ENCODE assay signal across 1 cellular context in the genomic region with DNA sequence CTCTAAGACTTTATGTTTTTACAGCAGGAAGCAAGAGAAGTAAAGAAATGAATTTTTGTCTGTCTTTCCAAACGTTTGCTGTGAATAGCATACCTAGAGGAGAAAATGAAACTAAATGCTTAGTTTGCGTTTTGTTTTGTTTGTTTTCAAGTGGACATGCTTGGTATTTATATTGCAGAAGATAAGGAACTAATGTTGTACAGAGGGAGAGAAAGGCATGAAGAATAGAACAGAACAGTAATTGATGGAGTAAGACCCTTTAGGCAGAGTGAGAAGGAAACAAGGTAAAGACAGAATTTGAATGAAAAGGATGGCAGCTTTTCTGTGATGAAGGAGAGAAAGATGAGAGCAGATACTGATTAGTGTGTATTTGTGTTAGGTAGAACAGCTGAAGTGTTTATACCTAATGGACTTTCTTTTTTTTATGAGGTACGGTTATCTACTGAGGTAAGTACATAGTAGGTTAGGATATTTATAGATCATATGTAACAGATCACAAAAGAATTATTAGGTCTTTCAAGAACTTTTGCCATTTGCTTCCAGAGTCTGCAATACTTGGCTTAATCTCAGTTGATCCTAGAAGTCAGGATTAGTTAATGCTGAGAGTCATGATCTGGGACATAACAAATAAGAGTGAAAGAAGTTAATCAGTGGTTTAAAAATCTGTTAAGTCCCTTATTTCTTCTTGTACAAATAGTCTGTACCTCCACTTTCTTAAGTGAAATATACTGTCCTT.
A peak's percentile ranks its signal among the peaks of the same experiment; 100 is the strongest.
TF ChIP-seq lines count a peak whose summit lies in the region.

No MANE protein-coding gene starts in this region.

TF ChIP-seq in K562, 482 proteins besides CTCF, POLR2A, EP300 and RAD21:
- TF ChIP-seq CREB3L1 (IDR thresholded peaks at IDR 0.05; ENCODE audit: borderline replicate concordance, low read depth) (no peak), RERE (CRISPR knock-in tag; IDR thresholded peaks at IDR 0.05; ENCODE audit: borderline replicate concordance) (no peak), GTF2F1 (IDR thresholded peaks at IDR 0.05; ENCODE audit: low read depth, low read length) (no peak), SP1 (CRISPR knock-in tag; IDR thresholded peaks at IDR 0.05) (no peak), TEAD1 (CRISPR knock-in tag; IDR thresholded peaks at IDR 0.05) (no peak), NCOA4 (IDR thresholded peaks at IDR 0.05; ENCODE audit: partially characterized antibody) (no peak), BCL6 (CRISPR knock-in tag; IDR thresholded peaks at IDR 0.05) (no peak), MAFG (tag; conservative IDR thresholded peaks at IDR 0.05) (peak; percentile 67), YY1 (IDR thresholded peaks at IDR 0.05; ENCODE audit: borderline replicate concordance in 1 of 3, control insufficient read depth in 1 of 3, extremely low read depth in 1 of 3, insufficient read depth in 3 of 3, insufficient read length in 1 of 3, insufficient replicate concordance in 2 of 3, low read depth in 1 of 3, low read length in 2 of 3) (no peak), YBX1 (IDR thresholded peaks at IDR 0.05) (no peak), PHF8 (IDR thresholded peaks at IDR 0.05; ENCODE audit: borderline replicate concordance, low read length) (no peak), MAFF (IDR thresholded peaks at IDR 0.05; ENCODE audit: low read length) (peak; percentile 33; the same call in 1 of the 2 replicates), EWSR1 (IDR thresholded peaks at IDR 0.05; ENCODE audit: borderline replicate concordance, low read depth, partially characterized antibody) (no peak), OTX1 (CRISPR knock-in tag; IDR thresholded peaks at IDR 0.05) (no peak), TBL1XR1 (IDR thresholded peaks at IDR 0.05; ENCODE audit: low read length in 2 of 2) (no peak), MAFK (IDR thresholded peaks at IDR 0.05; ENCODE audit: low read length) (peak; percentile 58), ZNF280A (IDR thresholded peaks at IDR 0.05; ENCODE audit: low read depth, partially characterized antibody) (no peak), ZNF146 (CRISPR knock-in tag; IDR thresholded peaks at IDR 0.05; ENCODE audit: unreplicated experiment) (no peak), HDAC6 (IDR thresholded peaks at IDR 0.05; ENCODE audit: low read depth, low read length) (no peak), RFX5 (IDR thresholded peaks at IDR 0.05; ENCODE audit: low read depth, low read length) (no peak), ZNF316 (IDR thresholded peaks at IDR 0.05) (peak; percentile 93), C11orf30 (IDR thresholded peaks at IDR 0.05; ENCODE audit: low read depth) (peak; percentile 82)
- TF ChIP-seq, protein P1, sequence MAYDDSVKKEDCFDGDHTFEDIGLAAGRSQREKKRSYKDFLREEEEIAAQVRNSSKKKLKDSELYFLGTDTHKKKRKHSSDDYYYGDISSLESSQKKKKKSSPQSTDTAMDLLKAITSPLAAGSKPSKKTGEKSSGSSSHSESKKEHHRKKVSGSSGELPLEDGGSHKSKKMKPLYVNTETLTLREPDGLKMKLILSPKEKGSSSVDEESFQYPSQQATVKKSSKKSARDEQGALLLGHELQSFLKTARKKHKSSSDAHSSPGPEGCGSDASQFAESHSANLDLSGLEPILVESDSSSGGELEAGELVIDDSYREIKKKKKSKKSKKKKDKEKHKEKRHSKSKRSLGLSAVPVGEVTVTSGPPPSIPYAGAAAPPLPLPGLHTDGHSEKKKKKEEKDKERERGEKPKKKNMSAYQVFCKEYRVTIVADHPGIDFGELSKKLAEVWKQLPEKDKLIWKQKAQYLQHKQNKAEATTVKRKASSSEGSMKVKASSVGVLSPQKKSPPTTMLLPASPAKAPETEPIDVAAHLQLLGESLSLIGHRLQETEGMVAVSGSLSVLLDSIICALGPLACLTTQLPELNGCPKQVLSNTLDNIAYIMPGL (CRISPR knock-in tag; IDR thresholded peaks at IDR 0.05): no peak
- TF ChIP-seq, protein P2, sequence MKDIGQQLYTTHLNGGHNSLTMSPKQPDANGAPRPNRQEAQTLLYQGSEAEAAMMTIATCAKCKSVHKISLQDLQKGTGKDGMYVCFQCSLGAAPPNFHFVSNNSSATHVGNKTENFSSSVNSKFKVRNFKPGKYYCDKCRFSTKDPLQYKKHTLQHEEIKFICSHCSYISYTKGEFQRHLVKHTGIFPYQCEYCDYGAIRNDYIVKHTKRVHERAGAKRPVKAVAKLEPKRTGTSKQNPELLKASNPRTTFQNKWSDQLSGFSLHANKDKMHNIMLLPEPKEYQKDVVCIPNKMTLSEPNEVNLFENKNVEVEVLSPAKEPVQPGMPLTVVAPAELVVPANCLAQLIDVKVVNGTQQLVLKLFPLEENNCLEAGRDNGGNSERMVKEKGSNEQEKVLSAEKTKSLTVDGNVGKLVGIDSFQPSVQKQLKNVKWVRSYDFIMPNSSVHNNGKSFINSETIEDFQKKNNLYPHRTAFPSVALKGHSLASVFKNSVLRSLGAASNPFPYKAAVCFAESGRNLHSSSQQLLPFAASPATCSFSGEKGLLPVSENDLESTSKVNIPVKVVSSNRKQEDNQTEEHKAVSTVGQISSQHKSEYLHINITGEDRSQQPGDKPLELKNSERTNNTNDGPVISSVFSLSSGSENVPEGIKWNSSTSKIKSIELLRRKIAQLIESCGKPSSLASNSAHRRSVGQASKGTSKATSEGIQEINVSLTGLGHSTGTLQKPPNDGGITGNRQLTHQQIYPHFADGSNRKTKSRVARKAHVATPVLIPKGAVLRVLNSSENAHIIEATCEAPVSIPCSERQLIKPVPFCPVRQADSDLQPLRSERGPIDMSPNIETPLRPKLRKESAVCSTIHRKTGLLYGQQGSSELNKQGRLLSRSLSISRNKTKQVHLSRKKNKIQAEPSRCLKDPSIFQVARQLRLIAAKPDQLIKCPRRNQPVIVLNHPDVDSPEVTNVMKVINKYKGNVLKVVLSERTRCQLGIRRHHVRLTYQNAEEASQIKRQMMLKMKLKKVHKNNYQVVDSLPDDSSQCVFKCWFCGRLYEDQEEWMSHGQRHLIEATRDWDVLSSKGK (CRISPR knock-in tag; IDR thresholded peaks at IDR 0.05): no peak
- TF ChIP-seq, protein P3, sequence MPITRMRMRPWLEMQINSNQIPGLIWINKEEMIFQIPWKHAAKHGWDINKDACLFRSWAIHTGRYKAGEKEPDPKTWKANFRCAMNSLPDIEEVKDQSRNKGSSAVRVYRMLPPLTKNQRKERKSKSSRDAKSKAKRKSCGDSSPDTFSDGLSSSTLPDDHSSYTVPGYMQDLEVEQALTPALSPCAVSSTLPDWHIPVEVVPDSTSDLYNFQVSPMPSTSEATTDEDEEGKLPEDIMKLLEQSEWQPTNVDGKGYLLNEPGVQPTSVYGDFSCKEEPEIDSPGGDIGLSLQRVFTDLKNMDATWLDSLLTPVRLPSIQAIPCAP (CRISPR knock-in tag; IDR thresholded peaks at IDR 0.05; ENCODE audit: borderline replicate concordance): no peak
